Comparison of ENCODE assay signal across 1 cellular context in genomic region chr16:66979011-66979717, GRCh38.
TF ChIP-seq lines count a peak whose summit lies in the region.

No MANE protein-coding gene starts in this region.

TF ChIP-seq in K562, 482 proteins besides CTCF, POLR2A, EP300 and RAD21:
- TF ChIP-seq ZNF174 (CRISPR knock-in tag; IDR thresholded peaks at IDR 0.05) (no peak), ZFP36 (IDR thresholded peaks at IDR 0.05; ENCODE audit: low read depth, low read length, partially characterized antibody) (peak; percentile 49), RBM25 (IDR thresholded peaks at IDR 0.05; ENCODE audit: low read depth, low read length, severe bottlenecking) (no peak), ZNF263 (CRISPR knock-in tag; IDR thresholded peaks at IDR 0.05; ENCODE audit: borderline replicate concordance) (no peak), FOXA3 (CRISPR knock-in tag; conservative IDR thresholded peaks at IDR 0.05 in 1 of 2, IDR thresholded peaks at IDR 0.05 in 1 of 2) (no peak), ZNF311 (CRISPR knock-in tag; IDR thresholded peaks at IDR 0.05) (no peak), CSDE1 (IDR thresholded peaks at IDR 0.05) (no peak), ATF1 (CRISPR knock-in tag; IDR thresholded peaks at IDR 0.05) (no peak), ATF1 (tag; IDR thresholded peaks at IDR 0.05) (no peak), EGR1 (conservative IDR thresholded peaks at IDR 0.05) (peak; percentile 87), ZEB2 (IDR thresholded peaks at IDR 0.05) (no peak), ETV1 (tag; conservative IDR thresholded peaks at IDR 0.05; ENCODE audit: low read depth) (no peak), ZNF232 (CRISPR knock-in tag; IDR thresholded peaks at IDR 0.05) (no peak), HDAC3 (IDR thresholded peaks at IDR 0.05; ENCODE audit: borderline replicate concordance, partially characterized antibody) (no peak), ZNF143 (CRISPR knock-in tag; IDR thresholded peaks at IDR 0.05) (no peak), ZNF408 (CRISPR knock-in tag; IDR thresholded peaks at IDR 0.05; ENCODE audit: low read depth) (no peak), MED1 (CRISPR knock-in tag; IDR thresholded peaks at IDR 0.05; ENCODE audit: borderline replicate concordance) (no peak), BHLHE40 (IDR thresholded peaks at IDR 0.05; ENCODE audit: low read length) (no peak), MAFG (tag; conservative IDR thresholded peaks at IDR 0.05) (no peak)
